Comparison of ENCODE assay signal across 24 cellular contexts in genomic region chr12:129200576-129200975, GRCh38.
"Had no signal": no experiment of that assay in that cellular context is flagged by ENCODE, and none has a peak within 500 bp of the region (broad histone marks: within the 10 kb centered on the region; RNA-seq: fewer than 3 reads in every experiment).

No MANE protein-coding gene starts in this region.

- ATAC-seq: activated CD4-positive, alpha-beta T cell treated with anti-CD3 and anti-CD28 coated beads for 36 hours; left lobe of liver; naive thymus-derived CD4-positive, alpha-beta T cell; pancreas; stimulated activated memory B cell treated with anti-CD40 and anti-IgM and Interleukin-4, amounts not matched to agents 10 μg/mL and 1 μg/mL and 100 μg/mL, for 72 hours; upper lobe of right lung had no signal

- DNase-seq: activated CD4-positive, alpha-beta T cell treated with anti-CD3 and anti-CD28 coated beads for 36 hours; activated CD4-positive, alpha-beta T cell treated with anti-CD3 and anti-CD28 coated beads, Interleukin-2, amount 50 U/mL, for 4 hours; activated CD4-positive, CD25-positive, alpha-beta regulatory T cell; activated CD8-positive, alpha-beta memory T cell treated with anti-CD3 and anti-CD28 coated beads for 24 hours; activated effector memory CD4-positive, alpha-beta T cell treated with anti-CD3 and anti-CD28 coated beads, Interleukin-2, amount 50 U/mL, for 16 hours; activated naive CD4-positive, alpha-beta T cell treated with anti-CD3 and anti-CD28 coated beads, Interleukin-2, amount 10 ng/mL, durations not matched to agents 7 days and 5 days; activated naive CD8-positive, alpha-beta T cell treated with anti-CD3 and anti-CD28 coated beads, Interleukin-2, amount 10 ng/mL, durations not matched to agents 7 days and 5 days; cerebellar nuclear complex; colonic mucosa; effector CD8-positive, alpha-beta T cell; kidney glomerular epithelial cell; midbrain; naive thymus-derived CD4-positive, alpha-beta T cell; nucleus accumbens; pancreas; sigmoid colon; small intestine; stimulated activated CD4-positive, alpha-beta T cell treated with anti-CD3 and anti-CD28 coated beads, Interleukin-4, amount 100 ng/mL, for 24 hours; stimulated activated CD8-positive, alpha-beta memory T cell treated with anti-CD3 and anti-CD28 coated beads, Interleukin-4, amount 100 ng/mL, for 48 hours; stomach; tibial artery; upper lobe of right lung had no signal
